Comparison of ENCODE assay signal across 8 cellular contexts in the genomic region with DNA sequence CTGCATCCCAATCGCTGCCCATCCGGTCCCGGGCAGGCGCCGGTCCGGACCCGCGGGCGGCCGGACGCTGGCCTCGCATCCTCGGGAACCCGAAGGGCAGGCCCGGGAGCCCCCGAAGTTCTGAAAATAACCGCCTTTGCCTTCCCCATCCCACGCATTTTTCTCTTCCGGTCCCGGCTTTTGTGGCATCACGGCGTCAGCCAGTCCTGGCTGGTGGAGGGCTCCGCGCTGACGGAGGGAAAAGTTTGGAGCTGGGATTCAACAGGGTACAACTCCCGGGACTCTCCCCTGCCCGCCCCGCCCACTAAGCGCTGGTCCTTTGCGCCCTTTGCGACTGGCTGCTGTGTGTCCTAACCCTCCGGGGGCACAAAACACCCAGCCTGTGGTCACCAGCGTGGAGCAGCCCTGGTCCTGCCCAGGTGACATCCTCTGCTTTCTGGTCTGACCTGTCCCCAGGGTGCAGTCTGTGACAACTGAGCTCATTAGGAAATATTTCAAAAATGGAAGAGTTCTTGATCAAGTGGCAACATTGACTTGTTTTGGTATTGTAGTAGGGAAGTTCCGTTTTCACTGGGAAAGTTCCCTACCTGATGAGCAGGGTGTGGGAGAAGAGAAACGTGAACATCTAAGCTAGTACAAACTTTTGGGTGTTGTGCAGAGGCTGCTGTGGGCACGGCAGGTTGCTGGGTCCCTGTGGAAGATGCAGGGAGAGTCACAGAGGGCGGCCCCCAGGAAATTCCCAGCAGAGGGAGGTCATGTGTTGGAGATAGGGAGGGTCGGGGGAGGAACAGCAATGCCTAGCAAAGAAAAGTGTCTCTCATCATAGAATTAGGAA. TPM values are rescaled to one million over a fixed set of nuclear protein-coding genes. Genes with fewer than 3 reads are reported as not detected.
A peak's percentile ranks its signal among the peaks of the same experiment; 100 is the strongest.
DNase-seq lines count a peak whose midpoint lies in the region; ATAC-seq and TF ChIP-seq lines count a peak whose summit lies in the region.

No MANE protein-coding gene starts in this region.

- peaks cover 15% of the 10 kb centered on the region for H3K36me3 Mint-ChIP-seq in brain

- peaks cover 24% of the 10 kb centered on the region for H3K4me1 ChIP-seq in BLaER1
- peaks cover 14% of the 10 kb centered on the region for H3K4me1 ChIP-seq in HUES48 (ENCODE audit: control insufficient read depth, insufficient read depth, low read length)
- peaks cover 0 to 21% (median 15%) of the 10 kb centered on the region in 4 donors for H3K4me1 ChIP-seq in stomach

- WGBS in stomach, 5 donors: 3 to 5% (median 4%) methylated on average over 29 to 38 of the region's 38 CpGs
- WGBS in lower leg skin, 2 donors: 6 to 10% methylated on average over 21 to 38 of the region's 38 CpGs

- TF ChIP-seq CTCF in brain (conservative IDR thresholded peaks at IDR 0.05) (no peak), kidney epithelial cell (IDR thresholded peaks at IDR 0.05; ENCODE audit: insufficient read depth, low read length, poor library complexity, severe bottlenecking) (no peak), stomach (IDR thresholded peaks at IDR 0.05) (no peak), lower leg skin (IDR thresholded peaks at IDR 0.05) (no peak)

- H3K4me3 ChIP-seq in BLaER1 (peak overlapping the region; percentile 79), HUES48 (ENCODE audit: low read depth, low read length) (peak overlapping the region; percentile 76), kidney epithelial cell (ENCODE audit: low read depth, low read length) (peak overlapping the region; percentile 62), stomach (peak overlapping the region; percentile 55 to 63 (median 58)), lower leg skin (ENCODE audit: low read depth, poor library complexity, severe bottlenecking) (no peak overlapping the region)

- H3K4me3 Mint-ChIP-seq in brain: peak overlapping the region; percentile 81 to 91 (median 87)

- H3K4me1 Mint-ChIP-seq in brain: peaks cover 62% of the 10 kb centered on the region

- no peak for TF ChIP-seq EP300 in stomach (IDR thresholded peaks at IDR 0.05)

- H4K20me1 ChIP-seq in BLaER1: no peaks in the 10 kb centered on the region

- H3K27ac ChIP-seq in BLaER1 (peak overlapping the region; percentile 89), HUES48 (ENCODE audit: low read depth, low read length) (peak overlapping the region; percentile 64), stomach (peak overlapping the region in 3 of 5 donors; percentile 29 to 79 (median 73))

- no peak for ATAC-seq in HG02970 (IDR thresholded peaks at IDR 0.05; ENCODE audit: low FRiP score, unreplicated experiment)
- no peak for ATAC-seq in GM19452 (IDR thresholded peaks at IDR 0.05; ENCODE audit: unreplicated experiment)

- TF ChIP-seq POLR2A in stomach (IDR thresholded peaks at IDR 0.05) (no peak), lower leg skin (IDR thresholded peaks at IDR 0.05) (no peak)

- peak overlapping the region; percentile 77 for H3K4me2 ChIP-seq in BLaER1

- intact Hi-C loops in stomach (cut with DNase I; ENCODE audit: low total_unique reads): no loop called here
- intact Hi-C loops in lower leg skin (cut with DNase I; ENCODE audit: low total_unique reads): no loop called here

- H3K27me3 ChIP-seq in BLaER1 (peaks cover 20% of the 10 kb centered on the region), HUES48 (ENCODE audit: control insufficient read depth, insufficient read depth, low read length) (peaks cover 39% of the 10 kb centered on the region), kidney epithelial cell (ENCODE audit: control insufficient read depth, insufficient read depth, low read length) (no peaks in the 10 kb centered on the region), stomach (peaks cover 0 to 49% (median 12%) of the 10 kb centered on the region in 3 donors)

- DNase-seq in kidney epithelial cell (ENCODE audit: low read depth): no peak
- no peak for DNase-seq in stomach
- DNase-seq in lower leg skin (ENCODE audit: low spot score in 2 of 2): no peak

- H3K9ac ChIP-seq in BLaER1: peak overlapping the region; percentile 85
- H3K9ac ChIP-seq in HUES48 (ENCODE audit: low read depth, low read length): peak overlapping the region; percentile 42; the same call in 1 of the 2 replicates

- H3K27ac Mint-ChIP-seq in brain: peak overlapping the region; percentile 79 to 99 (median 93)

- H3K9me3 ChIP-seq in BLaER1: peaks cover 14% of the 10 kb centered on the region
- H3K9me3 ChIP-seq in HUES48 (ENCODE audit: control insufficient read depth, insufficient read depth, low read length): no peaks in the 10 kb centered on the region
- H3K9me3 ChIP-seq in stomach: no peaks in the 10 kb centered on the region

- H3K9me3 Mint-ChIP-seq in brain: peaks cover 0 to 4% (median 0%) of the 10 kb centered on the region in 5 experiments

- H3K36me3 ChIP-seq in BLaER1 (no peaks in the 10 kb centered on the region), HUES48 (ENCODE audit: control insufficient read depth, insufficient read depth, low read length) (no peaks in the 10 kb centered on the region), kidney epithelial cell (ENCODE audit: control insufficient read depth, insufficient read depth, low read length) (no peaks in the 10 kb centered on the region), stomach (no peaks in the 10 kb centered on the region)

- no peaks in the 10 kb centered on the region for H3K27me3 Mint-ChIP-seq in brain

RNA-seq across cellular contexts. Expression of a gene that starts 0.8 kb away (rescaled TPM):
- polyA plus RNA-seq in brain (ENCODE audit: insufficient read depth, low read depth, low replicate concordance) (65.6 TPM), stomach (1 to 10 TPM; 1.1 to 1.8 (median 1.4) TPM)
- total RNA-seq in kidney epithelial cell (21.6 and 22.9 TPM in 2 replicates), stomach (10 to 100 TPM in 2 of 5 donors, 1 to 10 TPM in 1, under 1 TPM in 2; 0.58 to 27.4 (median 6.2) TPM), lower leg skin (1 to 10 TPM; 1.7 to 8.7 (median 3.0) TPM)
